32 cellular contexts compared by ENCODE assay signal in the genomic region with DNA sequence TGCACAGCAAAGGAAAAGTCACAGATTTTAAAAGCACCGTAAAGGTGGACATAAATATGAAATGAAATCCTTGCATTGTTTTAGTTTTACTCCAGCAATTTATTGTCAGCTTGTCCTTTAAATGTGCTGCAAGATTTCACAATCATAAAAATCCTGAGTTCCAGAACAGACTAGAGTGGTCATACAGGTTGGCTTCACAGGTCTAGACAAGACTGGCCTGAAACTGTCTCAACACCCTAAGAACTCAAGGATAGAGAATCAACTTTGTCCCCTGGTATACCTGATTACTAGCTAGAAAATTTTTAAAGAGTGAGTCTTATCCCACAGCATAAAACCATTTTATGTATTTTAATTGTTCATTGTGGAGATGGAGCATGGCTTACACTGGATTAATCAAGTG.
"Had no signal": no experiment of that assay in that cellular context is flagged by ENCODE, and none has a peak within 500 bp of the region (broad histone marks: within the 10 kb centered on the region; RNA-seq: fewer than 3 reads in every experiment).

No MANE protein-coding gene starts in this region.

- H3K27ac ChIP-seq: cardiac muscle cell, WERI-Rb-1 had no signal

- H3K36me3 ChIP-seq: cardiac muscle cell, MG63, WERI-Rb-1 had no signal

- H3K9me3 ChIP-seq: MG63 had no signal

- H3K27me3 ChIP-seq: MG63 had no signal

- ATAC-seq: activated CD8-positive, alpha-beta memory T cell treated with anti-CD3 and anti-CD28 coated beads, Interleukin-2, amount 10 ng/mL, durations not matched to agents 7 days and 5 days; activated naive CD8-positive, alpha-beta T cell treated with anti-CD3 and anti-CD28 coated beads, Interleukin-2, amount 50 U/mL, for 24 hours; Panc1; Right ventricle myocardium inferior; SK-N-SH treated with all-trans-retinoic acid at 6 μM for 48 hours had no signal

- DNase-seq: activated CD4-positive, alpha-beta memory T cell treated with anti-CD3 and anti-CD28 coated beads, Interleukin-2, amount 10 ng/mL, durations not matched to agents 7 days and 5 days; activated CD4-positive, alpha-beta T cell treated with anti-CD3 and anti-CD28 coated beads for 1 hour; activated CD4-positive, alpha-beta T cell treated with anti-CD3 and anti-CD28 coated beads for 48 hours; activated CD4-positive, CD25-positive, alpha-beta regulatory T cell; activated CD8-positive, alpha-beta memory T cell treated with anti-CD3 and anti-CD28 coated beads for 24 hours; activated CD8-positive, alpha-beta memory T cell treated with anti-CD3 and anti-CD28 coated beads, Interleukin-2, amount 10 ng/mL, durations not matched to agents 7 days and 5 days; activated CD8-positive, alpha-beta memory T cell treated with anti-CD3 and anti-CD28 coated beads, Interleukin-2, amount 50 U/mL, for 48 hours; activated effector memory CD4-positive, alpha-beta T cell treated with Interleukin-2 at 50 U/mL for 16 hours; activated naive CD4-positive, alpha-beta T cell treated with anti-CD3 and anti-CD28 coated beads, Interleukin-2, amount 10 ng/mL, durations not matched to agents 7 days and 5 days; activated naive CD8-positive, alpha-beta T cell treated with anti-CD3 and anti-CD28 coated beads, Interleukin-2, amount 50 U/mL, for 24 hours; activated T-cell treated with anti-CD3 and anti-CD28 coated beads, Interleukin-2, amount 50 U/mL, for 48 hours; anterior cingulate cortex; Karpas-422; KBM-7; MG63; NCI-H1048; NCI-H1105 treated with DMSO at 0.1 percent for 48 hours; NCI-H1436; NCI-H1694; NCI-H1930; NCI-H2081 treated with DMSO at 0.1 percent for 48 hours; NCI-H345; NCI-H524 treated with DMSO at 0.1 percent for 48 hours; SIG-M5; SW 1271; T-helper 1 cell; T1000; WERI-Rb-1 had no signal

- H3K4me3 ChIP-seq: cardiac muscle cell, MG63 had no signal
